In the genomic region with DNA sequence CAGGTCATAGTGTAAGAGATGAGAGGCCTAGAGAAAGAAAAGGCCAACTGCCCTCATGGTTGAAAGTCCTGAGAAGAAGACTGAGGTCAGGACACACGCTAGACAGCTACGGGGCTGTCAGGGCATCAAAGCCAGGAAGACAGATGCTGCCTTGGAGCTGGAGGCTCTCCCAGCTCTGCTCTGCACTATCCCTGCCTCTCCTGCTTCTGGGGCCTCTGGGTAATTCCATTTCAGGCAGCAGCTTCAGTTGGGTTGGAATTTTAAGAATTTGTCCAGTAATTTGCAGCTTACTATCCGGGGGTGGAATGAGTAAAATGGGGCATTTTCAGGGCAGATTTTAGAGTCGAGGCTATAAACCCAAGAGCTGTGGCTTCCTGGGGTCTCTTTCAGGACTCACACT, we compare ENCODE assay signal across 23 cellular contexts.
DNase-seq lines count a peak whose midpoint lies in the region; ATAC-seq, FAIRE-seq and TF ChIP-seq lines count a peak whose summit lies in the region.
"Had no signal": no experiment of that assay in that cellular context is flagged by ENCODE, and none has a peak within 500 bp of the region (broad histone marks: within the 10 kb centered on the region; RNA-seq: fewer than 3 reads in every experiment).

No MANE protein-coding gene starts in this region.

- no peak overlapping the region for H3K9ac ChIP-seq in astrocyte (ENCODE audit: low read length)
- H3K9ac ChIP-seq in smooth muscle cell (ENCODE audit: low read depth) = peak overlapping the region; percentile 21
- H3K9ac ChIP-seq: BLaER1 treated with 17β-estradiol and CSF1 and Interleukin-3, amounts not matched to agents 10 nM and 100 nM had no signal

- H3K9me3 ChIP-seq in astrocyte (ENCODE audit: insufficient read depth, low read depth, low read length) = no peaks in the 10 kb centered on the region
- H3K9me3 ChIP-seq in smooth muscle cell (replicated peaks; ENCODE audit: low read depth) = no peaks in the 10 kb centered on the region
- H3K9me3 ChIP-seq in BE2C = no peaks in the 10 kb centered on the region
- H3K9me3 ChIP-seq: colonic mucosa, suprapubic skin had no signal

- ATAC-seq in left ventricle myocardium superior (peak; percentile 70), WTC11 (no peak)
- ATAC-seq: K562, PC-3, sciatic nerve had no signal

- POLR2A ChIA-PET in WTC11 (lab: Charles Lee) = no interaction called here

- WGBS in smooth muscle cell (ENCODE audit: low lambda C conversion rate) = 4% methylated on average over 4 of the region's 4 CpGs

- peak overlapping the region; percentile 50 for H2AFZ ChIP-seq in astrocyte (ENCODE audit: low read depth, low read length)
- peak overlapping the region; percentile 20 for H2AFZ ChIP-seq in smooth muscle cell (ENCODE audit: low read depth)

- no peak overlapping the region for H3K4me3 Mint-ChIP-seq in astrocyte (ENCODE audit: unreplicated experiment)
- no peak overlapping the region for H3K4me3 Mint-ChIP-seq in WTC11

- H3K36me3 ChIP-seq in astrocyte (ENCODE audit: insufficient read depth, low read length) = no peaks in the 10 kb centered on the region
- peaks cover 6% of the 10 kb centered on the region for H3K36me3 ChIP-seq in smooth muscle cell (ENCODE audit: low read depth)
- H3K36me3 ChIP-seq in BE2C = no peaks in the 10 kb centered on the region
- H3K36me3 ChIP-seq: BLaER1 treated with 17β-estradiol and CSF1 and Interleukin-3, amounts not matched to agents 10 nM and 100 nM; colonic mucosa; suprapubic skin had no signal

- H3K4me2 ChIP-seq in astrocyte (ENCODE audit: low read length) (peak overlapping the region; percentile 26), smooth muscle cell (peak overlapping the region; percentile 56)
- H3K4me2 ChIP-seq: BLaER1 treated with 17β-estradiol and CSF1 and Interleukin-3, amounts not matched to agents 10 nM and 100 nM had no signal

- H3K4me3 ChIP-seq in astrocyte (ENCODE audit: insufficient read depth, low read depth, low read length) (no peak overlapping the region), smooth muscle cell (no peak overlapping the region), BE2C (ENCODE audit: low read depth, low read length) (no peak overlapping the region)
- H3K4me3 ChIP-seq: BLaER1 treated with 17β-estradiol and CSF1 and Interleukin-3, amounts not matched to agents 10 nM and 100 nM; colonic mucosa; K562; suprapubic skin had no signal

- DNase-seq in GM04504 (ENCODE audit: low read depth) (peak; percentile 62), astrocyte (ENCODE audit: low read depth) (peak; percentile 72), left ventricle myocardium superior (no peak), smooth muscle cell (lab: John Stamatoyannopoulos, UW; ENCODE audit: unreplicated experiment) (no peak), BE2C (no peak), WTC11 (ENCODE audit: low spot score) (no peak), pons (ENCODE audit: low spot score) (no peak)
- DNase-seq in activated CD4-positive, CD25-positive, alpha-beta regulatory T cell (lab: John Stamatoyannopoulos, UW) = no peak
- DNase-seq: activated CD4-positive, alpha-beta T cell treated with anti-CD3 and anti-CD28 coated beads, Interleukin-2, amount 50 U/mL, for 48 hours; activated T-cell treated with anti-CD3 and anti-CD28 coated beads, Interleukin-2, amount 50 U/mL, for 48 hours; colonic mucosa; glutamatergic neuron; midbrain; NCI-H1092; NCI-H748 treated with DMSO at 0.1 percent for 48 hours; PC-3 had no signal

- FAIRE-seq in astrocyte (lab: Jason Lieb, UNC) = peak; percentile 65
- FAIRE-seq: K562, keratinocyte had no signal

- H3K27ac Mint-ChIP-seq in astrocyte (ENCODE audit: unreplicated experiment) (peak overlapping the region; percentile 44), WTC11 (no peak overlapping the region)

- H3K4me1 Mint-ChIP-seq in astrocyte (ENCODE audit: low read depth, unreplicated experiment) = peaks cover 27% of the 10 kb centered on the region
- H3K4me1 Mint-ChIP-seq in WTC11 = no peaks in the 10 kb centered on the region

- no peaks in the 10 kb centered on the region for H4K20me1 ChIP-seq in astrocyte (ENCODE audit: insufficient read depth, low read length)
- H4K20me1 ChIP-seq in smooth muscle cell (ENCODE audit: low read depth) = no peaks in the 10 kb centered on the region
- H4K20me1 ChIP-seq: BLaER1 treated with 17β-estradiol and CSF1 and Interleukin-3, amounts not matched to agents 10 nM and 100 nM had no signal

- TF ChIP-seq CTCF in astrocyte (IDR thresholded peaks at IDR 0.05; ENCODE audit: insufficient read depth, low read depth, low read length) (no peak), smooth muscle cell (IDR thresholded peaks at IDR 0.05; ENCODE audit: borderline replicate concordance, insufficient read depth, poor library complexity, severe bottlenecking) (no peak), BE2C (IDR thresholded peaks at IDR 0.05; ENCODE audit: low read depth, low read length) (no peak), WTC11 (IDR thresholded peaks at IDR 0.05) (no peak)

- H3K79me2 ChIP-seq in astrocyte (ENCODE audit: insufficient read depth, low read length) = no peaks in the 10 kb centered on the region
- H3K79me2 ChIP-seq in smooth muscle cell (ENCODE audit: low read depth) = no peaks in the 10 kb centered on the region

- H3K36me3 Mint-ChIP-seq in astrocyte (ENCODE audit: low read depth, unreplicated experiment) (no peaks in the 10 kb centered on the region), WTC11 (peaks cover 8% of the 10 kb centered on the region)

- H3K27ac ChIP-seq in astrocyte (ENCODE audit: low read depth, low read length) (no peak overlapping the region), smooth muscle cell (ENCODE audit: low read depth) (peak overlapping the region; percentile 84)
- H3K27ac ChIP-seq: BLaER1 treated with 17β-estradiol and CSF1 and Interleukin-3, amounts not matched to agents 10 nM and 100 nM; colonic mucosa; epithelial cell of prostate; HL-60; suprapubic skin had no signal

- H3K4me1 ChIP-seq in astrocyte (ENCODE audit: insufficient read depth, low read length) (peaks cover 18% of the 10 kb centered on the region), smooth muscle cell (ENCODE audit: low read depth) (peaks cover 14% of the 10 kb centered on the region), BE2C (no peaks in the 10 kb centered on the region)
- H3K4me1 ChIP-seq: BLaER1 treated with 17β-estradiol and CSF1 and Interleukin-3, amounts not matched to agents 10 nM and 100 nM; colonic mucosa had no signal

- H3K27me3 Mint-ChIP-seq in astrocyte (ENCODE audit: low read depth, unreplicated experiment) (no peaks in the 10 kb centered on the region), WTC11 (ENCODE audit: low read depth) (no peaks in the 10 kb centered on the region; the same call in 1 of the 2 replicates)

- no peaks in the 10 kb centered on the region for H3K27me3 ChIP-seq in astrocyte (ENCODE audit: insufficient read depth, low read length)
- no peaks in the 10 kb centered on the region for H3K27me3 ChIP-seq in smooth muscle cell (ENCODE audit: low read depth)
- H3K27me3 ChIP-seq in BE2C = no peaks in the 10 kb centered on the region
- H3K27me3 ChIP-seq: BLaER1 treated with 17β-estradiol and CSF1 and Interleukin-3, amounts not matched to agents 10 nM and 100 nM; colonic mucosa; suprapubic skin had no signal

- intact Hi-C loops in left ventricle myocardium superior (cut with micrococcal nuclease) = no loop called here

- H3K9me3 Mint-ChIP-seq in astrocyte (ENCODE audit: unreplicated experiment) (peaks cover 7% of the 10 kb centered on the region), WTC11 (peaks cover 32% of the 10 kb centered on the region)

- CTCF ChIA-PET in WTC11 (lab: Charles Lee) = no interaction called here

- peaks cover 24% of the 10 kb centered on the region for H3F3A ChIP-seq in smooth muscle cell (ENCODE audit: low read depth)

TF ChIP-seq in WTC11, 78 proteins besides CTCF, POLR2A, EP300 and RAD21:
- TF ChIP-seq SMAD4 (CRISPR knock-in tag; IDR thresholded peaks at IDR 0.05) = no peak
- TF ChIP-seq, protein P1, sequence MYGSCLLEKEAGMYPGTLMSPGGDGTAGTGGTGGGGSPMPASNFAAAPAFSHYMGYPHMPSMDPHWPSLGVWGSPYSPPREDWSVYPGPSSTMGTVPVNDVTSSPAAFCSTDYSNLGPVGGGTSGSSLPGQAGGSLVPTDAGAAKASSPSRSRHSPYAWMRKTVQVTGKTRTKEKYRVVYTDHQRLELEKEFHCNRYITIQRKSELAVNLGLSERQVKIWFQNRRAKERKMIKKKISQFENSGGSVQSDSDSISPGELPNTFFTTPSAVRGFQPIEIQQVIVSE (CRISPR knock-in tag; IDR thresholded peaks at IDR 0.05; ENCODE audit: borderline replicate concordance) = no peak

Comparison
In these comparisons a context has a peak if more than half of its experiments do, and no peak if none do; other contexts are left out.
1. DNase-seq: peak in GM04504 (single experiment) and astrocyte (single experiment); none in left ventricle myocardium superior (single experiment), smooth muscle cell (single experiment), BE2C (single experiment), WTC11 (single experiment), activated CD4-positive, CD25-positive, alpha-beta regulatory T cell (0 of 4) and pons (single experiment).